ENCODE assay signal across 27 cellular contexts in the genomic region with DNA sequence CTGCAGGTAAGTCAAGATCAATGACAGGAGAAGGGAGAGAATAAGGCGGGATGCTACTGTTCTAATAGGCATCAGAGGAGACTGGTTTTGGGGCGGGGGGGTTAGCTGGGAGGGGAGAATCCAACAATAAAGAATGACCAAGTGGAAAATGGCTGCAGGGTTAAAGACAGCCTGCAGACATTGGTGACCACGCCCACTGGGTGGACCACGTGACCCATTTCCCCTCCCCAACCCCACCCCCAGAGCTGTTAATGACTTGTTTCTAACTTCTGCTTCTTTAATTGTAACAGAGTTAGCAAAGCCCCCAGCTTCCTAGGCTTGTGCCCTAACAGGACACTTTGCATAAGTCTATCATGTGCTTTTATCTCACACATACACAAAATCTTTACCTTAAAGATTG.
"Had no signal": no experiment of that assay in that cellular context is flagged by ENCODE, and none has a peak within 500 bp of the region (broad histone marks: within the 10 kb centered on the region; RNA-seq: fewer than 3 reads in every experiment).

No MANE protein-coding gene starts in this region.

- H3K27me3 ChIP-seq: adrenal gland, body of pancreas, colonic mucosa had no signal

- H3K27ac ChIP-seq: adrenal gland, body of pancreas, colonic mucosa, VCaP had no signal

- H3K9me3 Mint-ChIP-seq: activated B cell treated with CpG ODN at 0.5 μM for 24 hours; activated CD8-positive, alpha-beta T cell treated with anti-CD3 and anti-CD28 coated beads for 36 hours; activated naive CD4-positive, alpha-beta T cell treated with anti-CD3 and anti-CD28 coated beads, Interleukin-2, amount 50 U/mL, for 24 hours; activated T-helper 17 cell treated with anti-CD3 and anti-CD28 coated beads, Interleukin-2, amount 50 U/mL, for 72 hours had no signal

- H3K4me1 Mint-ChIP-seq: activated B cell treated with CpG ODN at 0.5 μM for 24 hours; activated naive CD4-positive, alpha-beta T cell treated with anti-CD3 and anti-CD28 coated beads, Interleukin-2, amount 50 U/mL, for 24 hours; activated naive CD8-positive, alpha-beta T cell treated with anti-CD3 and anti-CD28 coated beads for 36 hours; activated naive CD8-positive, alpha-beta T cell treated with anti-CD3 and anti-CD28 coated beads, Interleukin-2, amount 50 U/mL, for 24 hours; activated T-helper 17 cell treated with anti-CD3 and anti-CD28 coated beads, Interleukin-2, amount 50 U/mL, for 72 hours had no signal

- ATAC-seq: activated CD4-positive, CD25-positive, alpha-beta regulatory T cell treated with anti-CD3 and anti-CD28 coated beads, Interleukin-2, amount 50 U/mL, for 24 hours; activated CD8-positive, alpha-beta T cell treated with anti-CD3 and anti-CD28 coated beads for 36 hours; activated naive CD8-positive, alpha-beta T cell treated with anti-CD3 and anti-CD28 coated beads, Interleukin-2, amount 50 U/mL, for 24 hours; activated T-cell treated with anti-CD3 and anti-CD28 coated beads, Interleukin-2, amount 50 U/mL, for 4 hours; activated T-helper 17 cell treated with anti-CD3 and anti-CD28 coated beads, Interleukin-2, amount 50 U/mL, for 72 hours; body of pancreas; esophagus mucosa had no signal

- H3K36me3 Mint-ChIP-seq: activated naive CD4-positive, alpha-beta T cell treated with anti-CD3 and anti-CD28 coated beads, Interleukin-2, amount 50 U/mL, for 24 hours; activated naive CD8-positive, alpha-beta T cell treated with anti-CD3 and anti-CD28 coated beads for 36 hours had no signal

- H3K27me3 Mint-ChIP-seq: activated CD8-positive, alpha-beta T cell treated with anti-CD3 and anti-CD28 coated beads for 36 hours; activated naive CD4-positive, alpha-beta T cell treated with anti-CD3 and anti-CD28 coated beads, Interleukin-2, amount 50 U/mL, for 24 hours; activated naive CD8-positive, alpha-beta T cell treated with anti-CD3 and anti-CD28 coated beads for 36 hours; activated T-helper 17 cell treated with anti-CD3 and anti-CD28 coated beads, Interleukin-2, amount 50 U/mL, for 72 hours had no signal

- H3K4me1 ChIP-seq: adrenal gland, body of pancreas, colonic mucosa had no signal

- H3K36me3 ChIP-seq: adrenal gland, colonic mucosa had no signal

- H3K4me3 Mint-ChIP-seq: activated B cell treated with CpG ODN at 0.5 μM for 24 hours; activated CD8-positive, alpha-beta T cell treated with anti-CD3 and anti-CD28 coated beads for 36 hours; activated naive CD4-positive, alpha-beta T cell treated with anti-CD3 and anti-CD28 coated beads for 36 hours; activated naive CD4-positive, alpha-beta T cell treated with anti-CD3 and anti-CD28 coated beads, Interleukin-2, amount 50 U/mL, for 24 hours; activated naive CD8-positive, alpha-beta T cell treated with anti-CD3 and anti-CD28 coated beads for 36 hours; activated naive CD8-positive, alpha-beta T cell treated with anti-CD3 and anti-CD28 coated beads, Interleukin-2, amount 50 U/mL, for 24 hours; activated T-cell treated with anti-CD3 and anti-CD28 coated beads, Interleukin-2, amount 50 U/mL, for 4 hours; activated T-helper 17 cell treated with anti-CD3 and anti-CD28 coated beads, Interleukin-2, amount 50 U/mL, for 72 hours had no signal

- H3K4me3 ChIP-seq: adrenal gland, body of pancreas, colonic mucosa had no signal

- DNase-seq: activated B cell treated with CpG ODN at 0.5 μM for 24 hours; activated CD4-positive, alpha-beta T cell treated with anti-CD3 and anti-CD28 coated beads for 48 hours; activated CD4-positive, alpha-beta T cell treated with anti-CD3 and anti-CD28 coated beads, Interleukin-2, amount 50 U/mL, for 1 hour; activated CD4-positive, alpha-beta T cell treated with anti-CD3 and anti-CD28 coated beads, Interleukin-2, amount 50 U/mL, for 48 hours; activated CD8-positive, alpha-beta memory T cell treated with anti-CD3 and anti-CD28 coated beads for 24 hours; activated CD8-positive, alpha-beta T cell treated with anti-CD3 and anti-CD28 coated beads for 36 hours; activated effector memory CD4-positive, alpha-beta T cell treated with Interleukin-2 at 50 U/mL for 16 hours; activated gamma-delta T cell treated with Interleukin-2 at 50 U/mL for 16 hours; activated naive CD4-positive, alpha-beta T cell treated with anti-CD3 and anti-CD28 coated beads for 36 hours; activated naive CD8-positive, alpha-beta T cell treated with anti-CD3 and anti-CD28 coated beads for 36 hours; activated naive CD8-positive, alpha-beta T cell treated with anti-CD3 and anti-CD28 coated beads, Interleukin-2, amount 50 U/mL, for 24 hours; activated T-cell treated with anti-CD3 and anti-CD28 coated beads, Interleukin-2, amount 50 U/mL, for 4 hours; adrenal gland; amygdala; aorta; body of pancreas; caudate nucleus; colonic mucosa; effector CD8-positive, alpha-beta T cell; foreskin fibroblast; head of caudate nucleus; T-helper 2 cell had no signal

- H3K9me3 ChIP-seq: adrenal gland, body of pancreas, colonic mucosa had no signal

- H3K27ac Mint-ChIP-seq: activated B cell treated with CpG ODN at 0.5 μM for 24 hours; activated CD8-positive, alpha-beta T cell treated with anti-CD3 and anti-CD28 coated beads for 36 hours; activated naive CD4-positive, alpha-beta T cell treated with anti-CD3 and anti-CD28 coated beads for 36 hours; activated naive CD4-positive, alpha-beta T cell treated with anti-CD3 and anti-CD28 coated beads, Interleukin-2, amount 50 U/mL, for 24 hours; activated naive CD8-positive, alpha-beta T cell treated with anti-CD3 and anti-CD28 coated beads for 36 hours; activated naive CD8-positive, alpha-beta T cell treated with anti-CD3 and anti-CD28 coated beads, Interleukin-2, amount 50 U/mL, for 24 hours; activated T-helper 17 cell treated with anti-CD3 and anti-CD28 coated beads, Interleukin-2, amount 50 U/mL, for 72 hours had no signal
